Comparison of ENCODE assay signal across 23 cellular contexts in genomic region chr7:19400771-19401254, GRCh38.
"Had no signal": no experiment of that assay in that cellular context is flagged by ENCODE, and none has a peak within 500 bp of the region (broad histone marks: within the 10 kb centered on the region; RNA-seq: fewer than 3 reads in every experiment).

No MANE protein-coding gene starts in this region.

- H3K9ac ChIP-seq: parathyroid adenoma had no signal

- ATAC-seq: heart right ventricle; left ventricle myocardium superior; lower lobe of right lung; natural killer cell; sciatic nerve; stimulated activated naive CD8-positive, alpha-beta T cell treated with anti-CD3 and anti-CD28 coated beads, Interleukin-15, amount 100 ng/mL, for 72 hours had no signal

- DNase-seq: colonic mucosa; effector CD8-positive, alpha-beta T cell; glutamatergic neuron; heart right ventricle; hypothalamus; left ventricle myocardium superior; lower lobe of right lung; natural killer cell; stimulated activated CD4-positive, alpha-beta T cell treated with anti-CD3 and anti-CD28 coated beads, Interleukin-12 subunit alpha, Interleukin-12 subunit beta, amount 100 ng/mL, for 4 hours; stimulated activated CD4-positive, alpha-beta T cell treated with anti-CD3 and anti-CD28 coated beads, Interleukin-1b, Interleukin-23, amount 100 ng/mL, for 48 hours; stimulated activated CD4-positive, alpha-beta T cell treated with anti-CD3 and anti-CD28 coated beads, Interleukin-4, amount 100 ng/mL, for 1 hour; stimulated activated CD8-positive, alpha-beta memory T cell treated with anti-CD3 and anti-CD28 coated beads, Interleukin-4, amount 100 ng/mL, for 48 hours; stimulated activated naive CD4-positive, alpha-beta T cell; stimulated activated naive CD8-positive, alpha-beta T cell treated with anti-CD3 and anti-CD28 coated beads, Interleukin-15, amount 100 ng/mL, for 72 hours; thyroid gland; trophoblast cell had no signal

- H3K27me3 ChIP-seq: colonic mucosa, esophagus muscularis mucosa, heart right ventricle, neutrophil, right atrium auricular region, thyroid gland, vagina had no signal

- H3K79me2 ChIP-seq: parathyroid adenoma had no signal

- H3K9me3 ChIP-seq: colonic mucosa, esophagus muscularis mucosa, heart right ventricle, lower lobe of right lung, neutrophil, right atrium auricular region, thyroid gland, vagina had no signal

- H3K27ac ChIP-seq: colonic mucosa, esophagus muscularis mucosa, heart right ventricle, lower lobe of right lung, neutrophil, parathyroid adenoma, right atrium auricular region, thyroid gland, vagina had no signal

- H3K4me3 ChIP-seq: colonic mucosa, esophagus muscularis mucosa, heart right ventricle, lower lobe of right lung, right atrium auricular region, smooth muscle cell, thyroid gland, vagina had no signal

- H3K4me2 ChIP-seq: smooth muscle cell had no signal

- H3K4me1 ChIP-seq: colonic mucosa, lower lobe of right lung, parathyroid adenoma, right atrium auricular region, thyroid gland, vagina had no signal

- H2AFZ ChIP-seq: parathyroid adenoma had no signal

- H3K36me3 ChIP-seq: colonic mucosa, esophagus muscularis mucosa, heart right ventricle, lower lobe of right lung, neutrophil, right atrium auricular region, thyroid gland, vagina had no signal
